Comparison of ENCODE assay signal across 8 cellular contexts in genomic region chr11:122202951-122203456, GRCh38.
DNase-seq lines count a peak whose midpoint lies in the region; ATAC-seq, FAIRE-seq and TF ChIP-seq lines count a peak whose summit lies in the region.

No MANE protein-coding gene starts in this region.

- peak overlapping the region in 1 of 2 donors; percentile 27 for H3K4me3 Mint-ChIP-seq in CD14-positive monocyte

- peak; percentile 86 for FAIRE-seq in bronchial epithelial cell (lab: Jason Lieb, UNC)

- H3K36me3 ChIP-seq in bronchial epithelial cell (ENCODE audit: control insufficient read depth, insufficient read depth, low read length) (no peaks in the 10 kb centered on the region), kidney epithelial cell (ENCODE audit: control insufficient read depth, insufficient read depth, low read length) (no peaks in the 10 kb centered on the region)

- H3K4me1 Mint-ChIP-seq in CD14-positive monocyte: peaks cover 13% of the 10 kb centered on the region

- peaks cover 11 to 18% (median 15%) of the 10 kb centered on the region in 3 donors for H3K27me3 Mint-ChIP-seq in CD14-positive monocyte (ENCODE audit: low read depth in 3 of 3)

- peak; percentile 76 for ATAC-seq in HG03565 (IDR thresholded peaks at IDR 0.05; ENCODE audit: unreplicated experiment)

- H3K4me3 ChIP-seq in bronchial epithelial cell (ENCODE audit: low read depth, low read length): no peak overlapping the region
- H3K4me3 ChIP-seq in kidney epithelial cell (ENCODE audit: low read depth, low read length): no peak overlapping the region

- TF ChIP-seq CTCF in CD14-positive monocyte (IDR thresholded peaks at IDR 0.05) (peak; percentile 96), bronchial epithelial cell (IDR thresholded peaks at IDR 0.05; ENCODE audit: insufficient read depth, low read length, severe bottlenecking) (peak; percentile 97), kidney epithelial cell (IDR thresholded peaks at IDR 0.05; ENCODE audit: insufficient read depth, low read length, poor library complexity, severe bottlenecking) (peak; percentile 99)

- no peaks in the 10 kb centered on the region for H3K27me3 ChIP-seq in bronchial epithelial cell (ENCODE audit: control insufficient read depth, insufficient read depth, low read length)
- H3K27me3 ChIP-seq in kidney epithelial cell (ENCODE audit: control insufficient read depth, insufficient read depth, low read length): no peaks in the 10 kb centered on the region

- H3K27ac Mint-ChIP-seq in CD14-positive monocyte: no peak overlapping the region

- intact Hi-C loops in CD14-positive monocyte (cut with micrococcal nuclease): loop anchor here (1.0 to 2.0 kb wide), 2 partner anchors 547 to 548 kb away; no protein-coding TSS in a partner anchor

- DNase-seq in CD14-positive monocyte (ENCODE audit: low spot score) (peak; percentile 50), GM19238 (ENCODE audit: insufficient read length, low spot score) (peak; percentile 46), SW 1271 (lab: John Stamatoyannopoulos, UW) (peak; percentile 19 to 66), bronchial epithelial cell (ENCODE audit: low read depth) (peak; percentile 58), kidney epithelial cell (ENCODE audit: low read depth) (no peak), NCI-H1930 (lab: John Stamatoyannopoulos, UW) (no peak)
- peak; percentile 18 to 49 (median 24) for DNase-seq in stimulated activated CD4-positive, alpha-beta T cell treated with anti-CD3 and anti-CD28 coated beads, Interleukin-12 subunit alpha, Interleukin-12 subunit beta, amount 100 ng/mL, for 48 hours (ENCODE audit: low read depth in 2 of 3, low spot score in 1 of 3)

- H3K36me3 Mint-ChIP-seq in CD14-positive monocyte: no peaks in the 10 kb centered on the region

- H3K9me3 Mint-ChIP-seq in CD14-positive monocyte: no peaks in the 10 kb centered on the region

Comparison
In these comparisons a context has a peak if more than half of its experiments do, and no peak if none do; other contexts are left out.
1. DNase-seq: peak in CD14-positive monocyte (single experiment), GM19238 (single experiment), SW 1271 (2 of 2), bronchial epithelial cell (single experiment) and stimulated activated CD4-positive, alpha-beta T cell treated with anti-CD3 and anti-CD28 coated beads, Interleukin-12 subunit alpha, Interleukin-12 subunit beta, amount 100 ng/mL, for 48 hours (3 of 3); none in kidney epithelial cell (single experiment) and NCI-H1930 (0 of 2).
2. Peak in every context shown above with its lines, with median percentiles within 50 percentile points of each other: CTCF ChIP-seq.